ENCODE assay signal across 8 cellular contexts in the genomic region with DNA sequence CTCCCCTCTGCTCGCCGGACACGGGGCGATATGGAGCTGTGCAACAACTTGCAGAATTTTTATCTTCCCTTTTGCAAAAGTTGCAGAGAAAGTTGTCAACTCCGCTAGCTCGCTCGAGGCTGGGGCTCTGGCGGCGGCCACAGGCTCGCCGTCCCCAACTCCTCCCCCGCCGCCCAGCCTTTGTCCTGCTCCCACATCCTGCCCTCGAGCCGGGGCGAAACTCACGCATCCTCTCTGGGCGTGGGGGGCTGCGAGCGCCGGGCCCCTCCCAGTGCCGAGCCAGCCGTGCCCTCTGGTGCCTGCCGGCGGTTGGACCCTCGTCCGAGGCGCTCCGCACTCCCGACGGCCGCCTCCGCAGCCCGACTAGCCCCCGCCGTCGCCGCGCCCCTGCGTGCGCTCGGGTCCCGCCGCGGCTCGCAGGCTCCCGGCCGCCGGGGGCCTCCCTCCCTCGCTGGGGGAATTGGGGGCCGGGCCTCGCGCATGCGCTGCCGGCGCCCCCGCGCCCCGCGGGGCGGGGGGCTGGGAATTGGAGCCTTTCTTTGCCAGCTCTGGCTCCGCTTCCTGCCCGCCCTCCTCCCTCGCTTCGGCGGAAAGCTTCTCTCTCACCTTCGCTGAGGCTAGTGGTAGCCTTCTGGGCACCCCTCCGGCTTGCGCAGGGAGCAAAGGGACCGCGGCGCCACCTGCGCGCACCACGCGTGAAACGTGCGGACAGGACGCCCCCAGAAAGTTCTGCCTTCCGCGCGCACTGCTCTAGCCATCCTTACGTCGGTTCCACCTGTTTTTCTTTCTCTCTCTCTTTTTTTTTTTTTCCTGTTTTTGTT. TPM values are rescaled to one million over a fixed set of nuclear protein-coding genes. Genes with fewer than 3 reads are reported as not detected.
A peak's percentile ranks its signal among the peaks of the same experiment; 100 is the strongest.
DNase-seq lines count a peak whose midpoint lies in the region; ATAC-seq, FAIRE-seq and TF ChIP-seq lines count a peak whose summit lies in the region.

A gene with protein sequence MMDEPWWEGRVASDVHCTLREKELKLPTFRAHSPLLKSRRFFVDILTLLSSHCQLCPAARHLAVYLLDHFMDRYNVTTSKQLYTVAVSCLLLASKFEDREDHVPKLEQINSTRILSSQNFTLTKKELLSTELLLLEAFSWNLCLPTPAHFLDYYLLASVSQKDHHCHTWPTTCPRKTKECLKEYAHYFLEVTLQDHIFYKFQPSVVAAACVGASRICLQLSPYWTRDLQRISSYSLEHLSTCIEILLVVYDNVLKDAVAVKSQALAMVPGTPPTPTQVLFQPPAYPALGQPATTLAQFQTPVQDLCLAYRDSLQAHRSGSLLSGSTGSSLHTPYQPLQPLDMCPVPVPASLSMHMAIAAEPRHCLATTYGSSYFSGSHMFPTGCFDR (minus strand): TSS at position 426 of the 821 bp plus-strand sequence. CDS start 641 bp downstream, outside the sequence.

- H3K27ac ChIP-seq in A549 = peak within 1 kb of the TSS; percentile 89 to 91
- H3K27ac ChIP-seq in kidney (ENCODE audit: low read depth in 2 of 2, low read length in 2 of 2) = peak within 1 kb of the TSS; percentile 10 to 50
- peak within 1 kb of the TSS; percentile 70 to 96 (median 85) for H3K27ac ChIP-seq in spleen

- CTCF ChIA-PET in A549 (lab: Yijun Ruan, JAX) = interaction anchor here (0.6 to 1.9 kb wide), 9 partner anchors 21 to 114 kb away, joined by 3 to 9 read pairs (median 4); no protein-coding TSS in a partner anchor

- H3K9me3 ChIP-seq in A549 (no peaks in the 10 kb centered on the region), kidney (ENCODE audit: control insufficient read depth in 1 of 2, low read length in 2 of 2) (no peaks in the 10 kb centered on the region), spleen (no peaks in the 10 kb centered on the region)

- intact Hi-C loops in kidney (cut with DNase I) (no loop called here), spleen (cut with DNase I; ENCODE audit: low total_unique reads) (no loop called here)

- H3K4me1 ChIP-seq in A549 (peaks cover 46% of the 10 kb centered on the region), kidney (ENCODE audit: control insufficient read depth in 1 of 2, insufficient read depth in 1 of 2, low read depth in 1 of 2, low read length in 2 of 2) (peaks cover 0 to 3% of the 10 kb centered on the region in 2 donors), spleen (peaks cover 0 to 65% (median 27%) of the 10 kb centered on the region in 6 donors)

- peak; percentile 62 to 86 for DNase-seq in A549 (ENCODE audit: low read depth in 1 of 2, low spot score in 1 of 2)
- peak; percentile 3 for DNase-seq in OCI-M2 (lab: John Stamatoyannopoulos, UW; ENCODE audit: unreplicated experiment)
- DNase-seq in cerebellum (ENCODE audit: low spot score) = peak; percentile 86
- DNase-seq in kidney = peak; percentile 82
- peak; percentile 90 for DNase-seq in spleen
- DNase-seq in effector CD8-positive, alpha-beta T cell (lab: John Stamatoyannopoulos, UW) = no peak

- ATAC-seq in A549 (peak; percentile 69 to 77), HG03460 (IDR thresholded peaks at IDR 0.05; ENCODE audit: unreplicated experiment) (peak; percentile 55)

- TF ChIP-seq POLR2A in A549 (IDR thresholded peaks at IDR 0.05; ENCODE audit: low read length) (peak; percentile 57), spleen (IDR thresholded peaks at IDR 0.05) (peak in 1 of 3 donors; percentile 34)

- TF ChIP-seq CTCF in A549 (IDR thresholded peaks at IDR 0.05) (no peak), GM12875 (IDR thresholded peaks at IDR 0.05; ENCODE audit: borderline replicate concordance, insufficient read depth, low read depth, low read length) (no peak), kidney (IDR thresholded peaks at IDR 0.05; ENCODE audit: borderline replicate concordance, extremely low read depth, insufficient read depth) (no peak), spleen (IDR thresholded peaks at IDR 0.05 in 8 of 11, conservative IDR thresholded peaks at IDR 0.05 in 3 of 11) (no peak)

- POLR2A ChIA-PET in A549 (lab: Yijun Ruan, JAX) = interaction anchor here (0.6 to 2.3 kb wide), 7 partner anchors 11 to 533 kb away, joined by 3 to 15 read pairs (median 4); no protein-coding TSS in a partner anchor

- H3K27me3 ChIP-seq in spleen (replicated peaks in 1 of 7) = peaks cover 0 to 51% (median 16%) of the 10 kb centered on the region in 7 donors

- no peak for FAIRE-seq in A549 (lab: Jason Lieb, UNC)
- FAIRE-seq in kidney (lab: Jason Lieb, UNC) = no peak

- H3K4me3 ChIP-seq in A549 = peak within 1 kb of the TSS; percentile 80
- H3K4me3 ChIP-seq in GM12875 (ENCODE audit: low read depth, low read length) = peak within 1 kb of the TSS; percentile 68
- H3K4me3 ChIP-seq in kidney (ENCODE audit: low read length in 2 of 2) = peak within 1 kb of the TSS; percentile 68 to 71
- H3K4me3 ChIP-seq in spleen = peak within 1 kb of the TSS; percentile 51 to 80 (median 65)

- no peak for TF ChIP-seq EP300 in A549 (IDR thresholded peaks at IDR 0.05)

- H3K36me3 ChIP-seq in kidney (ENCODE audit: control insufficient read depth in 1 of 2, insufficient read depth in 2 of 2, low read length in 2 of 2) = no peaks in the 10 kb centered on the region
- H3K36me3 ChIP-seq in spleen = peaks cover 0 to 12% (median 0%) of the 10 kb centered on the region in 6 donors

- no peak for TF ChIP-seq RAD21 in A549 (conservative IDR thresholded peaks at IDR 0.05 in 1 of 2, IDR thresholded peaks at IDR 0.05 in 1 of 2)

- peak within 1 kb of the TSS in 1 of 2 donors; percentile 59 for H3K9ac ChIP-seq in kidney (ENCODE audit: low read length in 2 of 2)

- WGBS in A549 (ENCODE audit: missing lambda C conversion rate) = under 1% methylated on average over 44 of the region's 84 CpGs
- 1 to 6% (median 1%) methylated on average over 49 to 84 of the region's 84 CpGs for WGBS in spleen, 5 donors

- H3K4me2 ChIP-seq in A549 = peak within 1 kb of the TSS; percentile 84

TF ChIP-seq in A549, 52 proteins besides CTCF, POLR2A, EP300 and RAD21:
- TF ChIP-seq MAZ (IDR thresholded peaks at IDR 0.05; ENCODE audit: borderline replicate concordance, low read depth, low read length) (0 out of 2 replicates have a peak, but pooled peaks have one; percentile 37), RFX5 (IDR thresholded peaks at IDR 0.05) (no peak), JUN (IDR thresholded peaks at IDR 0.05) (peak; percentile 55 to 58; a peak in 4 of 5 replicates), PHF8 (IDR thresholded peaks at IDR 0.05; ENCODE audit: borderline replicate concordance, low read depth) (0 out of 2 replicates have a peak, but pooled peaks have one; percentile 36)
- TF ChIP-seq, protein P1, sequence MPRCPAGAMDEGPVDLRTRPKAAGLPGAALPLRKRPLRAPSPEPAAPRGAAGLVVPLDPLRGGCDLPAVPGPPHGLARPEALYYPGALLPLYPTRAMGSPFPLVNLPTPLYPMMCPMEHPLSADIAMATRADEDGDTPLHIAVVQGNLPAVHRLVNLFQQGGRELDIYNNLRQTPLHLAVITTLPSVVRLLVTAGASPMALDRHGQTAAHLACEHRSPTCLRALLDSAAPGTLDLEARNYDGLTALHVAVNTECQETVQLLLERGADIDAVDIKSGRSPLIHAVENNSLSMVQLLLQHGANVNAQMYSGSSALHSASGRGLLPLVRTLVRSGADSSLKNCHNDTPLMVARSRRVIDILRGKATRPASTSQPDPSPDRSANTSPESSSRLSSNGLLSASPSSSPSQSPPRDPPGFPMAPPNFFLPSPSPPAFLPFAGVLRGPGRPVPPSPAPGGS (IDR thresholded peaks at IDR 0.05) = peak; percentile 58; the same call in 1 of the 3 replicates

RNA-seq across cellular contexts. Expression of the gene that starts here (rescaled TPM):
- 16.2 and 16.8 TPM in 2 replicates for polyA plus RNA-seq in A549 (2011; rRNA removed)
- polyA plus RNA-seq in A549 (2012; cell fraction: cytosol; rRNA removed) = 12.6 and 14.8 TPM in 2 replicates
- 8.7 and 12.7 TPM in 2 replicates for polyA plus RNA-seq in A549 (2012; cell fraction: nucleus; rRNA removed)
- 6.6 to 8.4 TPM (median 7.4 TPM) in 3 replicates for polyA plus RNA-seq in A549 (2017; fragmentation: RNase III; extraction: RNeasy Plus Mini Kit Qiagen cat#74134 plus additional on column Dnase treatment)
- 21.0 and 23.0 TPM in 2 replicates for polyA minus RNA-seq in A549 (2011; rRNA and poly(A)+ RNA removed)
- 7.4 TPM for total RNA-seq in cerebellum
- 1.6 TPM for total RNA-seq in kidney
- polyA plus RNA-seq in kidney (ENCODE audit: insufficient read depth, low read depth, low replicate concordance) = 3.8 TPM
- 10 to 100 TPM; 11.7 to 24.9 (median 19.3) TPM for total RNA-seq in spleen
- 1 to 10 TPM; 1.3 to 3.4 (median 1.8) TPM for polyA plus RNA-seq in spleen

Comparison
In these comparisons a context has a peak if more than half of its experiments do, and no peak if none do; other contexts are left out.
1. H3K27ac ChIP-seq: peak in every context shown above with its lines; median percentile 90 in A549; 85 in spleen; 30 in kidney.